9 cellular contexts compared by ENCODE assay signal in the genomic region with DNA sequence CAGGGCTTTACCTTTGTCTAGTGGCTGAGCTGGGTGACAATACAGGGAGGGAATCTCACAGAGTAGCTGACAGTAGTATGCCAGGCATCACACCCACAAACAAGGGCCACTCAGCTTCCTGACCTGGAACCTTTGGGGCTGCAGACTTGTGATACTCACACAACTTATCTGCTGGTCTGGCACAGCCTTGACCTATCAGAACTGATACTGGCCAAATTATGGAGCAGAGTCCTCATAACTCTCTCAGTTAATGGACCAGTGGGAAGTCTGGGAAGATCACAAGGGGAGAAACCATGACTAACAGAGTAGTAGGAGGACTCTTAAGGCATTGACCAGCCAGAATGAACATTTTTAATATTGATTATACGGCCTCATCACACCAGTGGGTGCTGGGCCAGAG.
"Had no signal": no experiment of that assay in that cellular context is flagged by ENCODE, and none has a peak within 500 bp of the region (broad histone marks: within the 10 kb centered on the region; RNA-seq: fewer than 3 reads in every experiment).

No MANE protein-coding gene starts in this region.

- H3K9ac ChIP-seq: GM23248 had no signal

- H3K27ac ChIP-seq: GM23248, HL-60 had no signal

- H3K4me1 ChIP-seq: HAP-1 had no signal

- H3K4me3 Mint-ChIP-seq: HFFc6 had no signal

- H2AFZ ChIP-seq: GM23248 had no signal

- DNase-seq: GOT3, H7, HFFc6 had no signal

- H3K36me3 ChIP-seq: HAP-1 had no signal

- H3K4me3 ChIP-seq: GM23248, HAP-1, K562 had no signal

- H3K27ac Mint-ChIP-seq: HFFc6 had no signal

- ATAC-seq: HCT116, HepG2, K562 had no signal
